Comparison of ENCODE assay signal across 10 cellular contexts in the genomic region with DNA sequence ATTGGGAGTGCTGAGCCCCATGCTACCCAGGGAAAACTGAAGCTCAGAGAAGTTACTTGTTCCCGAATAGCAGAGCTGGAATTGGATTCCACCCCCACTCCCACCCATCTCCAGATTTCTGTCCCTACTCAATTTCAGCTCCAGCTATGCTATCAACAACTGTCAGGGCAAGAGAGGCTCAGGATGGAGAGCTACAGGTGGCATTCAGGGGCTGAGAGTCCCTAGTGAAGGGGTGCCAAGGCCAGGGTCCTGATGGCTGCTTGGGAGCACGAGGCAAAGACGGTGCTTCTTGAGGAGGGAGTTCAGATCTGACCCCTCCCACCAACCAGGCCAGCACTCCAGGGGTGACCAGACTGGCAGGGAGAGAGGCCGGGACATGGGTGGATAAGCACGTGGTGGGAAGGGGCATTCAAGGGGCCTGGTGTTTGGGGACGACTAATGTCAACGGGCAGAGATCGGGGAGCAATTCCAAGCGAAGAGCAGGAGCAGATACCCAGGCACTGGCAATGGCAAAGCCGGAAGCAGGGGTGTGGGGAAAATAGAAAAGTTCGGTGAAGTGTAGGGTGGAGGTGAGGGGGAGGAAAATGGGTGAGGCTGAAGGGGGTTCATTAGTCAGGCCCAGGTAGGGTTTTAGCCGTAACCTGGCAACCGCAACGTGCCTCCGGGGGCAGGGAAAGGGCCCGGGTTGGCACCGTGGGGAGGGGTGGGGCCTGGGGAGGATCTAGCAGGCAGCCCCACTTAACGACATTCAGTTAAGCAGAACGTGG. TPM values are rescaled to one million over a fixed set of nuclear protein-coding genes. Genes with fewer than 3 reads are reported as not detected.
A peak's percentile ranks its signal among the peaks of the same experiment; 100 is the strongest.
DNase-seq lines count a peak whose midpoint lies in the region; ATAC-seq and TF ChIP-seq lines count a peak whose summit lies in the region.
"Had no signal": no experiment of that assay in that cellular context is flagged by ENCODE, and none has a peak within 500 bp of the region (broad histone marks: within the 10 kb centered on the region; RNA-seq: fewer than 3 reads in every experiment).

No MANE protein-coding gene starts in this region.

- peak overlapping the region; percentile 60 for H3K4me3 ChIP-seq in OCI-LY7 (ENCODE audit: low read depth, low read length, poor library complexity, severe bottlenecking)
- H3K4me3 ChIP-seq: SJSA1 had no signal

- H3K79me2 ChIP-seq in OCI-LY7 (ENCODE audit: insufficient read depth, low read depth, low read length): peaks cover 17% of the 10 kb centered on the region; the same call in 1 of the 2 replicates

- no peak for DNase-seq in Calu3
- DNase-seq in OCI-LY7 (ENCODE audit: low spot score): no peak
- DNase-seq in central memory CD4-positive, alpha-beta T cell: peak; percentile 36
- no peak for DNase-seq in H4 (ENCODE audit: low spot score)

- H3K27ac Mint-ChIP-seq in Calu3 (ENCODE audit: unreplicated experiment) (peak overlapping the region; percentile 19), nephron (peak overlapping the region; percentile 62 to 92 (median 86))

- no peaks in the 10 kb centered on the region for H3K27me3 Mint-ChIP-seq in Calu3 (ENCODE audit: unreplicated experiment)
- peaks cover 11% of the 10 kb centered on the region for H3K27me3 Mint-ChIP-seq in nephron (ENCODE audit: low read depth)

- H3K4me3 Mint-ChIP-seq in Calu3 (ENCODE audit: low read depth, unreplicated experiment): peak overlapping the region; percentile 74
- H3K4me3 Mint-ChIP-seq in nephron: peak overlapping the region; percentile 72 to 78 (median 78)

- no peaks in the 10 kb centered on the region for H3K9me2 ChIP-seq in OCI-LY7 (ENCODE audit: insufficient read depth, low read length)

- H3K36me3 ChIP-seq in OCI-LY7 (ENCODE audit: insufficient read depth, low read length): peaks cover 3% of the 10 kb centered on the region; the same call in 1 of the 2 replicates
- H3K36me3 ChIP-seq: SJSA1 had no signal

- peaks cover 66% of the 10 kb centered on the region for H3K4me1 ChIP-seq in OCI-LY7 (ENCODE audit: insufficient read depth, low read length, poor library complexity, severe bottlenecking)

- peak overlapping the region; percentile 87 for H3K4me2 ChIP-seq in OCI-LY7 (ENCODE audit: low read length)

- no peaks in the 10 kb centered on the region for H3K9me3 ChIP-seq in OCI-LY7 (ENCODE audit: low read length)
- H3K9me3 ChIP-seq: SJSA1 had no signal

- peak overlapping the region; percentile 57; the same call in 1 of the 2 replicates for H2AFZ ChIP-seq in OCI-LY7 (ENCODE audit: low read length)

- ATAC-seq in GM21529 (IDR thresholded peaks at IDR 0.05; ENCODE audit: unreplicated experiment) (no peak), HG02852 (IDR thresholded peaks at IDR 0.05; ENCODE audit: unreplicated experiment) (no peak), HG02870 (IDR thresholded peaks at IDR 0.05; ENCODE audit: unreplicated experiment) (no peak)

- H3K9me3 Mint-ChIP-seq in Calu3 (ENCODE audit: low read depth, unreplicated experiment): no peaks in the 10 kb centered on the region
- H3K9me3 Mint-ChIP-seq in nephron: no peaks in the 10 kb centered on the region

- CTCF ChIA-PET in Calu3 (lab: Charles Lee) (interaction anchor here (1.4 to 2.0 kb wide), 3 partner anchors 27 to 53 kb away, joined by 3 to 5 read pairs (median 4); no protein-coding TSS in a partner anchor), OCI-LY7 (lab: Charles Lee; ENCODE audit: unreplicated experiment) (interaction anchor here (0.5 to 1.1 kb wide), 5 partner anchors 9 to 231 kb away, joined by 3 to 4 read pairs (median 3); no protein-coding TSS in a partner anchor)

- POLR2A ChIA-PET in OCI-LY7 (lab: Charles Lee): interaction anchor here (0.8 to 3.2 kb wide), 7 partner anchors 8 to 50 kb away, joined by 3 to 35 read pairs (median 4); a partner anchor contains a TSS

- peaks cover 29% of the 10 kb centered on the region for H3K4me1 Mint-ChIP-seq in Calu3 (ENCODE audit: low read depth, unreplicated experiment)
- peaks cover 19% of the 10 kb centered on the region for H3K4me1 Mint-ChIP-seq in nephron

- H3K27ac ChIP-seq in OCI-LY7 (ENCODE audit: low read depth, low read length, poor library complexity, severe bottlenecking): peak overlapping the region; percentile 84
- H3K27ac ChIP-seq: SJSA1 had no signal

- H4K20me1 ChIP-seq in OCI-LY7 (ENCODE audit: insufficient read depth, low read length): no peaks in the 10 kb centered on the region

- H3K36me3 Mint-ChIP-seq in Calu3 (ENCODE audit: insufficient read depth, unreplicated experiment) (peaks cover 17% of the 10 kb centered on the region), nephron (ENCODE audit: low read depth) (no peaks in the 10 kb centered on the region)

- TF ChIP-seq CTCF in Calu3 (IDR thresholded peaks at IDR 0.05; ENCODE audit: unreplicated experiment): no peak
- TF ChIP-seq CTCF in OCI-LY7 (conservative IDR thresholded peaks at IDR 0.05; ENCODE audit: low read length): no peak; the same call in 1 of the 2 replicates
- TF ChIP-seq CTCF in nephron (IDR thresholded peaks at IDR 0.05; ENCODE audit: unreplicated experiment in 3 of 3): no peak

- intact Hi-C loops in Calu3 (cut with micrococcal nuclease; ENCODE audit: unreplicated experiment) (loop anchor here (1.0 kb wide), 1 partner anchor 45 kb away; no protein-coding TSS in a partner anchor), OCI-LY7 (cut with micrococcal nuclease; ENCODE audit: unreplicated experiment) (no loop called here)

- BruUV-seq in Calu3 (replicated peaks; lab: Mats Ljungman, UMichigan): no TSS peak
- BruUV-seq in OCI-LY7 (replicated peaks; lab: Mats Ljungman, UMichigan): no TSS peak

RNA-seq across cellular contexts. Expression of a gene that starts 4.6 kb away (rescaled TPM):
- total RNA-seq in Calu3 (2022) (12.9 and 13.0 TPM in 2 replicates), OCI-LY7 (2022) (41.7 and 46.3 TPM in 2 replicates)
- 33.0 and 43.3 TPM in 2 replicates for total RNA-seq in OCI-LY7 (2014; rRNA removed; shearing (Covaris generic))
- 26.2 and 28.1 TPM in 2 replicates for total RNA-seq in H4 (2014; rRNA removed; shearing (Covaris generic))

RNA-seq across cellular contexts. Expression of a gene that starts 10.8 kb away (rescaled TPM):
- total RNA-seq in Calu3 (2022): 278 and 305 TPM in 2 replicates
- total RNA-seq in OCI-LY7 (2014; rRNA removed; shearing (Covaris generic)): 144 and 151 TPM in 2 replicates
- 103 and 116 TPM in 2 replicates for total RNA-seq in OCI-LY7 (2022)
- total RNA-seq in H4 (2014; rRNA removed; shearing (Covaris generic)): 745 and 800 TPM in 2 replicates

RNA-seq across cellular contexts. Expression of a gene that starts 21.9 kb away (rescaled TPM):
- total RNA-seq in Calu3 (2022) (0.19 and 0.64 TPM in 2 replicates), OCI-LY7 (2022) (0.46 and 0.63 TPM in 2 replicates)
- 0.05 and 0.35 TPM in 2 replicates for total RNA-seq in OCI-LY7 (2014; rRNA removed; shearing (Covaris generic))
- total RNA-seq in H4 (2014; rRNA removed; shearing (Covaris generic)): not detected in 2 replicates
- total RNA-seq: SJSA1, urinary bladder had no signal

RNA-seq across cellular contexts. Expression of a gene that starts 38.2 kb away (rescaled TPM):
- total RNA-seq in Calu3 (2022) (not detected in 2 replicates), OCI-LY7 (2022) (not detected in 2 replicates)
- not detected in 2 replicates for total RNA-seq in OCI-LY7 (2014; rRNA removed; shearing (Covaris generic))
- not detected in 2 replicates for total RNA-seq in H4 (2014; rRNA removed; shearing (Covaris generic))
- total RNA-seq: SJSA1, urinary bladder had no signal

RNA-seq across cellular contexts. Expression of a gene that starts 47.1 kb away (rescaled TPM):
- total RNA-seq in Calu3 (2022) (14.3 and 20.2 TPM in 2 replicates), OCI-LY7 (2022) (3.0 and 3.8 TPM in 2 replicates)
- total RNA-seq in OCI-LY7 (2014; rRNA removed; shearing (Covaris generic)): 1.2 TPM in 1 of 2 replicates, not detected in the other
- total RNA-seq in H4 (2014; rRNA removed; shearing (Covaris generic)): 5.8 and 7.3 TPM in 2 replicates
- total RNA-seq: urinary bladder had no signal
